18 cellular contexts compared by ENCODE assay signal in genomic region chr1:9111957-9112356, GRCh38. TPM values are rescaled to one million over a fixed set of nuclear protein-coding genes. Genes with fewer than 3 reads are reported as not detected.
A peak's percentile ranks its signal among the peaks of the same experiment; 100 is the strongest.
DNase-seq lines count a peak whose midpoint lies in the region; ATAC-seq and TF ChIP-seq lines count a peak whose summit lies in the region.
"Had no signal": no experiment of that assay in that cellular context is flagged by ENCODE, and none has a peak within 500 bp of the region (broad histone marks: within the 10 kb centered on the region; RNA-seq: fewer than 3 reads in every experiment).

No MANE protein-coding gene starts in this region.

- H3K27ac ChIP-seq in RWPE2 (ENCODE audit: poor library complexity, severe bottlenecking) (peak overlapping the region; percentile 60), foreskin keratinocyte (peak overlapping the region; percentile 78), OCI-LY7 (ENCODE audit: low read depth, low read length, poor library complexity, severe bottlenecking) (no peak overlapping the region)
- H3K27ac ChIP-seq: neutrophil had no signal

- H3K36me3 Mint-ChIP-seq in activated naive CD4-positive, alpha-beta T cell treated with anti-CD3 and anti-CD28 coated beads, Interleukin-2, amount 50 U/mL, for 72 hours, result no peaks in the 10 kb centered on the region
- H3K36me3 Mint-ChIP-seq: type B pancreatic cell had no signal

- peak; percentile 73 to 84 for ATAC-seq in activated naive CD4-positive, alpha-beta T cell treated with anti-CD3 and anti-CD28 coated beads, Interleukin-2, amount 50 U/mL, for 72 hours
- no peak for ATAC-seq in RWPE2 (ENCODE audit: low read depth)
- peak; percentile 50 for ATAC-seq in foreskin keratinocyte
- ATAC-seq in GM19035 (IDR thresholded peaks at IDR 0.05; ENCODE audit: unreplicated experiment), result no peak
- ATAC-seq: K562, left ventricle myocardium superior had no signal

- POLR2A ChIA-PET in OCI-LY7 (lab: Charles Lee), result no interaction called here

- DNase-seq in activated naive CD4-positive, alpha-beta T cell treated with anti-CD3 and anti-CD28 coated beads, Interleukin-2, amount 50 U/mL, for 72 hours (ENCODE audit: low spot score in 2 of 2), result peak in 1 of 2 donors; percentile 41
- DNase-seq in activated naive CD4-positive, alpha-beta T cell treated with Interleukin-2 at 50 U/mL for 16 hours, result no peak
- no peak for DNase-seq in RWPE2 (ENCODE audit: low spot score)
- peak; percentile 66 to 71 for DNase-seq in foreskin keratinocyte
- DNase-seq in stimulated activated CD8-positive, alpha-beta memory T cell treated with anti-CD3 and anti-CD28 coated beads, Interleukin-4, amount 100 ng/mL, for 48 hours, result peak; percentile 47
- no peak for DNase-seq in OCI-LY7 (ENCODE audit: low spot score)
- no peak for DNase-seq in activated effector memory CD4-positive, alpha-beta T cell treated with anti-CD3 and anti-CD28 coated beads, Interleukin-2, amount 50 U/mL, for 16 hours
- DNase-seq: activated CD4-positive, CD25-positive, alpha-beta regulatory T cell treated with anti-CD3 and anti-CD28 coated beads, Interleukin-2, amount 50 U/mL, for 72 hours; glutamatergic neuron; left ventricle myocardium superior; NCI-H187 treated with DMSO at 0.1 percent for 48 hours; SK-N-SH; stimulated activated naive CD4-positive, alpha-beta T cell treated with Interleukin-2 at 50 U/mL for 16 hours; T-helper 9 cell had no signal

- no peaks in the 10 kb centered on the region for H3K79me2 ChIP-seq in OCI-LY7 (ENCODE audit: insufficient read depth, low read depth, low read length)

- CTCF ChIA-PET in OCI-LY7 (lab: Charles Lee; ENCODE audit: unreplicated experiment), result no interaction called here

- no peak for TF ChIP-seq CTCF in RWPE2 (IDR thresholded peaks at IDR 0.05; ENCODE audit: poor library complexity, severe bottlenecking)
- no peak for TF ChIP-seq CTCF in foreskin keratinocyte (conservative IDR thresholded peaks at IDR 0.05)
- TF ChIP-seq CTCF in OCI-LY7 (conservative IDR thresholded peaks at IDR 0.05; ENCODE audit: low read length), result no peak

- H3K9me2 ChIP-seq in OCI-LY7 (ENCODE audit: insufficient read depth, low read length), result no peaks in the 10 kb centered on the region
- H3K9me2 ChIP-seq: SK-N-SH had no signal

- H3K4me3 ChIP-seq in RWPE2 (ENCODE audit: severe bottlenecking), result no peak overlapping the region
- H3K4me3 ChIP-seq in OCI-LY7 (ENCODE audit: low read depth, low read length, poor library complexity, severe bottlenecking), result no peak overlapping the region
- H3K4me3 ChIP-seq: K562 had no signal

- H3K27me3 ChIP-seq in RWPE2 (ENCODE audit: insufficient read depth, poor library complexity, severe bottlenecking) (no peaks in the 10 kb centered on the region), foreskin keratinocyte (no peaks in the 10 kb centered on the region)
- H3K27me3 ChIP-seq: neutrophil had no signal

- H3K36me3 ChIP-seq in RWPE2 (ENCODE audit: low read depth) (peaks cover 15% of the 10 kb centered on the region), OCI-LY7 (ENCODE audit: insufficient read depth, low read length) (no peaks in the 10 kb centered on the region)
- H3K36me3 ChIP-seq: neutrophil had no signal

- intact Hi-C loops in OCI-LY7 (cut with micrococcal nuclease; ENCODE audit: unreplicated experiment), result loop anchor here (2.0 kb wide), 1 partner anchor 379 kb away; no protein-coding TSS in a partner anchor

- no peaks in the 10 kb centered on the region for H4K20me1 ChIP-seq in OCI-LY7 (ENCODE audit: insufficient read depth, low read length)

- H3K27ac Mint-ChIP-seq in activated naive CD4-positive, alpha-beta T cell treated with anti-CD3 and anti-CD28 coated beads, Interleukin-2, amount 50 U/mL, for 72 hours, result peak overlapping the region; percentile 19 to 92

- BruUV-seq in OCI-LY7 (replicated peaks; lab: Mats Ljungman, UMichigan), result no TSS peak

- no peaks in the 10 kb centered on the region for H3K9me3 ChIP-seq in RWPE2 (ENCODE audit: severe bottlenecking)
- H3K9me3 ChIP-seq in OCI-LY7 (ENCODE audit: low read length), result no peaks in the 10 kb centered on the region
- H3K9me3 ChIP-seq: neutrophil, SK-N-SH had no signal

- no peak overlapping the region for H2AFZ ChIP-seq in OCI-LY7 (ENCODE audit: low read length)

- H3K9me3 Mint-ChIP-seq in activated naive CD4-positive, alpha-beta T cell treated with anti-CD3 and anti-CD28 coated beads, Interleukin-2, amount 50 U/mL, for 72 hours, result no peaks in the 10 kb centered on the region
- H3K9me3 Mint-ChIP-seq: type B pancreatic cell had no signal

- H3K4me1 ChIP-seq in RWPE2 (ENCODE audit: insufficient read depth, poor library complexity, severe bottlenecking), result peaks cover 24% of the 10 kb centered on the region
- peaks cover 16% of the 10 kb centered on the region for H3K4me1 ChIP-seq in foreskin keratinocyte
- peaks cover 17% of the 10 kb centered on the region for H3K4me1 ChIP-seq in OCI-LY7 (ENCODE audit: insufficient read depth, low read length, poor library complexity, severe bottlenecking)

- no peak overlapping the region for H3K4me2 ChIP-seq in OCI-LY7 (ENCODE audit: low read length)
- H3K4me2 ChIP-seq: SK-N-SH had no signal

RNA-seq across cellular contexts. Expression of gene GPR157, which starts 16.9 kb away (rescaled TPM):
- 1 to 10 TPM; 4.5 to 9.1 TPM for total RNA-seq in activated naive CD4-positive, alpha-beta T cell treated with anti-CD3 and anti-CD28 coated beads, Interleukin-2, amount 50 U/mL, for 72 hours
- 4.9 and 5.0 TPM in 2 replicates for total RNA-seq in foreskin keratinocyte
- 1.5 and 1.7 TPM in 2 replicates for polyA plus RNA-seq in foreskin keratinocyte
- total RNA-seq in OCI-LY7 (2014; rRNA removed; shearing (Covaris generic)), result 1.1 and 1.4 TPM in 2 replicates
- total RNA-seq in OCI-LY7 (2022), result 4.1 and 5.4 TPM in 2 replicates

RNA-seq across cellular contexts. Expression of gene SLC2A5, which starts 42.5 kb away (rescaled TPM):
- not detected for total RNA-seq in activated naive CD4-positive, alpha-beta T cell treated with anti-CD3 and anti-CD28 coated beads, Interleukin-2, amount 50 U/mL, for 72 hours
- total RNA-seq in foreskin keratinocyte, result 0.11 and 0.14 TPM in 2 replicates
- 0.06 and 0.07 TPM in 2 replicates for polyA plus RNA-seq in foreskin keratinocyte
- 109 and 112 TPM in 2 replicates for total RNA-seq in OCI-LY7 (2014; rRNA removed; shearing (Covaris generic))
- total RNA-seq in OCI-LY7 (2022), result 123 and 183 TPM in 2 replicates
- total RNA-seq: K562 had no signal

Comparison
In these comparisons a context has a peak if more than half of its experiments do, and no peak if none do; other contexts are left out.
1. ATAC-seq: peak in activated naive CD4-positive, alpha-beta T cell treated with anti-CD3 and anti-CD28 coated beads, Interleukin-2, amount 50 U/mL, for 72 hours (2 of 2) and foreskin keratinocyte (single experiment); none in RWPE2 (single experiment) and GM19035 (single experiment).
2. DNase-seq: peak in foreskin keratinocyte (2 of 2) and stimulated activated CD8-positive, alpha-beta memory T cell treated with anti-CD3 and anti-CD28 coated beads, Interleukin-4, amount 100 ng/mL, for 48 hours (single experiment); none in activated naive CD4-positive, alpha-beta T cell treated with Interleukin-2 at 50 U/mL for 16 hours (single experiment), RWPE2 (single experiment), OCI-LY7 (single experiment) and activated effector memory CD4-positive, alpha-beta T cell treated with anti-CD3 and anti-CD28 coated beads, Interleukin-2, amount 50 U/mL, for 16 hours (single experiment).
3. RNA of gene SLC2A5, which starts 42.5 kb away (total RNA-seq): 109 to 183 TPM in OCI-LY7; 0.11 to 0.14 TPM in foreskin keratinocyte and not detected in activated naive CD4-positive, alpha-beta T cell treated with anti-CD3 and anti-CD28 coated beads, Interleukin-2, amount 50 U/mL, for 72 hours; every median in the first group is over 10 times any median in the second.